ENCODE assay signal across 8 cellular contexts in the genomic region with DNA sequence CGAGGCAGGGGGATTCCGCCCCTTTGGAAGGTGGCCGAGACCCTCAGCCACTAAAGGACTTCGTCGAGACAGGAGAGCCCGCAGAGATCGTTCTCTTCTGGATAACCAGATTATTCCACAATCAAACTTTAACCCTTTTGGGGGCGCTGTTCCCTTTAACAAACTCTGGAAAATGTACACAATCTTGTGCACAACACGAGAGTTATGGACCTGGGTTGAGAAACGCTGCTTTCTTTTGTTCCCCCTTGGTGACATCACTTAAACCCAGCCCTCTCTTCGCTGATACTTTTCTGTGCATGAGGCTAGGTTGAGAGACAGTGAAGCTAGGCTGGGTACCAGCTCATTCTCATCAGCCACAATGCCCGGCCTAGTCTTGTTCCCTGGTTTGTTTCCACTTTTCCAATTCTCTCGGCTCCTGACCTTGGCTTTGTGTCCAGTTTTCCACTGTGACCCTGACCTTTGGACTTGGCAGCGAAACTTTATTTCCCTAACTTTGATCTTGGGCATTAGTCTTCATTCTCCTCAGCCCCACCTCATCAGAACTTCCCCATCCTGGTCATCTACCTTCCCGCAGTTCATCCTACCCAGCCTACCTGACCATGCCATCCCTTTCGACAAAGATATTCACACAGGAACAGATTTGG. TPM values are rescaled to one million over a fixed set of nuclear protein-coding genes. Genes with fewer than 3 reads are reported as not detected.
DNase-seq lines count a peak whose midpoint lies in the region; ATAC-seq and TF ChIP-seq lines count a peak whose summit lies in the region.

No MANE protein-coding gene starts in this region.

- WGBS in stomach, 5 donors, result 15 to 23% (median 18%) methylated on average over 12 to 16 of the region's 16 CpGs

- H3K4me1 Mint-ChIP-seq in activated naive CD4-positive, alpha-beta T cell treated with anti-CD3 and anti-CD28 coated beads, Interleukin-2, amount 10 ng/mL, durations not matched to agents 7 days and 5 days, result peaks cover 47% of the 10 kb centered on the region

- intact Hi-C loops in left lung (cut with DNase I) (no loop called here), stomach (cut with DNase I; ENCODE audit: low total_unique reads) (no loop called here)

- POLR2A ChIA-PET in HEK293T (lab: Yijun Ruan, JAX), result interaction anchor here (2.2 to 2.5 kb wide), 2 partner anchors 9 to 13 kb away, joined by 5 to 11 read pairs; no protein-coding TSS in a partner anchor

- no peaks in the 10 kb centered on the region for H3K9me3 Mint-ChIP-seq in activated naive CD4-positive, alpha-beta T cell treated with anti-CD3 and anti-CD28 coated beads, Interleukin-2, amount 10 ng/mL, durations not matched to agents 7 days and 5 days

- H3K4me1 ChIP-seq in left lung (peaks cover 5 to 41% of the 10 kb centered on the region in 2 donors), stomach (peaks cover 17 to 44% (median 37%) of the 10 kb centered on the region in 4 donors)

- peak; percentile 52 to 56 for TF ChIP-seq CTCF in left lung (IDR thresholded peaks at IDR 0.05)
- TF ChIP-seq CTCF in stomach (IDR thresholded peaks at IDR 0.05), result peak in 4 of 7 experiments; percentile 20 to 39 (median 27)

- peak overlapping the region; percentile 84 for H3K4me3 Mint-ChIP-seq in activated naive CD4-positive, alpha-beta T cell treated with anti-CD3 and anti-CD28 coated beads, Interleukin-2, amount 10 ng/mL, durations not matched to agents 7 days and 5 days

- TF ChIP-seq EP300 in stomach (IDR thresholded peaks at IDR 0.05), result no peak

- 0 out of 2 replicates have a peak, but pooled peaks cover 3% of the 10 kb centered on the region for H3K36me3 ChIP-seq in SK-N-MC (ENCODE audit: insufficient read depth, low read length)
- H3K36me3 ChIP-seq in left lung, result peaks cover 0 to 6% of the 10 kb centered on the region in 2 donors
- H3K36me3 ChIP-seq in stomach, result peaks cover 0 to 14% (median 8%) of the 10 kb centered on the region in 4 donors

- H3K27ac ChIP-seq in SK-N-MC, result peak overlapping the region; percentile 86
- H3K27ac ChIP-seq in left lung, result peak overlapping the region; percentile 96 to 100
- H3K27ac ChIP-seq in stomach, result peak overlapping the region; percentile 92 to 96 (median 95)

- H3K9me3 ChIP-seq in SK-N-MC (ENCODE audit: low read depth, low read length) (no peaks in the 10 kb centered on the region), left lung (no peaks in the 10 kb centered on the region), stomach (no peaks in the 10 kb centered on the region)

- CTCF ChIA-PET in activated naive CD4-positive, alpha-beta T cell treated with anti-CD3 and anti-CD28 coated beads, Interleukin-2, amount 10 ng/mL, durations not matched to agents 7 days and 5 days (lab: Charles Lee), result interaction anchor here (0.8 to 2.9 kb wide), 5 partner anchors 11 to 557 kb away, joined by 3 to 17 read pairs (median 5); no protein-coding TSS in a partner anchor
- CTCF ChIA-PET in HEK293T (lab: Yijun Ruan, JAX), result interaction anchor here (0.6 kb wide), 1 partner anchor 465 kb away, joined by 4 read pairs; no protein-coding TSS in a partner anchor

- TF ChIP-seq POLR2A in stomach (IDR thresholded peaks at IDR 0.05), result no peak

- H3K27me3 ChIP-seq in left lung (no peaks in the 10 kb centered on the region), stomach (no peaks in the 10 kb centered on the region)

- no peak for DNase-seq in activated naive CD4-positive, alpha-beta T cell treated with anti-CD3 and anti-CD28 coated beads, Interleukin-2, amount 10 ng/mL, durations not matched to agents 7 days and 5 days
- no peak for DNase-seq in activated naive CD4-positive, alpha-beta T cell (lab: John Stamatoyannopoulos, UW)
- DNase-seq in HEK293T (ENCODE audit: extremely low spot score) (peak; percentile 72), NCI-H1048 (lab: John Stamatoyannopoulos, UW) (peak; percentile 68), SK-N-MC (ENCODE audit: low read depth, low spot score) (peak; percentile 81), dedifferentiated amniotic fluid mesenchymal stem cell (ENCODE audit: extremely low spot score) (peak; percentile 85), left lung (no peak), stomach (no peak)

- H3K27me3 Mint-ChIP-seq in activated naive CD4-positive, alpha-beta T cell treated with anti-CD3 and anti-CD28 coated beads, Interleukin-2, amount 10 ng/mL, durations not matched to agents 7 days and 5 days, result no peaks in the 10 kb centered on the region

- ATAC-seq in left lung, result peak; percentile 65

- H3K36me3 Mint-ChIP-seq in activated naive CD4-positive, alpha-beta T cell treated with anti-CD3 and anti-CD28 coated beads, Interleukin-2, amount 10 ng/mL, durations not matched to agents 7 days and 5 days, result peaks cover 25% of the 10 kb centered on the region

- H3K9ac ChIP-seq in SK-N-MC (ENCODE audit: insufficient read length), result peak overlapping the region; percentile 86

- H3K4me3 ChIP-seq in SK-N-MC, result peak overlapping the region; percentile 88
- H3K4me3 ChIP-seq in left lung, result peak overlapping the region; percentile 99 to 100
- H3K4me3 ChIP-seq in stomach, result peak overlapping the region; percentile 84 to 100 (median 95)

- peak overlapping the region; percentile 97 for H3K27ac Mint-ChIP-seq in activated naive CD4-positive, alpha-beta T cell treated with anti-CD3 and anti-CD28 coated beads, Interleukin-2, amount 10 ng/mL, durations not matched to agents 7 days and 5 days

TF ChIP-seq in HEK293T, 16 proteins besides CTCF, POLR2A, EP300 and RAD21:
- no peak for TF ChIP-seq FOXK2 (IDR thresholded peaks at IDR 0.05)
- no peak for TF ChIP-seq SUZ12 (IDR thresholded peaks at IDR 0.05)
- TF ChIP-seq TARDBP (IDR thresholded peaks at IDR 0.05), result no peak
- TF ChIP-seq L3MBTL2 (conservative IDR thresholded peaks at IDR 0.05), result no peak; the same call in none of the 2 replicates
- no peak for TF ChIP-seq ELF4 (IDR thresholded peaks at IDR 0.05)
- TF ChIP-seq BHLHE40 (IDR thresholded peaks at IDR 0.05; ENCODE audit: borderline replicate concordance), result no peak
- no peak for TF ChIP-seq FOXM1 (IDR thresholded peaks at IDR 0.05; ENCODE audit: borderline replicate concordance)
- no peak for TF ChIP-seq NFRKB (IDR thresholded peaks at IDR 0.05)
- TF ChIP-seq FOXA1 (IDR thresholded peaks at IDR 0.05), result no peak
- TF ChIP-seq CTBP1 (IDR thresholded peaks at IDR 0.05; ENCODE audit: borderline replicate concordance), result no peak
- TF ChIP-seq, protein P1, sequence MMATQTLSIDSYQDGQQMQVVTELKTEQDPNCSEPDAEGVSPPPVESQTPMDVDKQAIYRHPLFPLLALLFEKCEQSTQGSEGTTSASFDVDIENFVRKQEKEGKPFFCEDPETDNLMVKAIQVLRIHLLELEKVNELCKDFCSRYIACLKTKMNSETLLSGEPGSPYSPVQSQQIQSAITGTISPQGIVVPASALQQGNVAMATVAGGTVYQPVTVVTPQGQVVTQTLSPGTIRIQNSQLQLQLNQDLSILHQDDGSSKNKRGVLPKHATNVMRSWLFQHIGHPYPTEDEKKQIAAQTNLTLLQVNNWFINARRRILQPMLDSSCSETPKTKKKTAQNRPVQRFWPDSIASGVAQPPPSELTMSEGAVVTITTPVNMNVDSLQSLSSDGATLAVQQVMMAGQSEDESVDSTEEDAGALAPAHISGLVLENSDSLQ (IDR thresholded peaks at IDR 0.05), result no peak
- TF ChIP-seq ZNF384 (IDR thresholded peaks at IDR 0.05), result no peak
- TF ChIP-seq SP1 (IDR thresholded peaks at IDR 0.05), result no peak
TF ChIP-seq in HEK293T: peak in this region for 0.

RNA-seq across cellular contexts. Expression of gene ADPGK, which starts 0.8 kb away (rescaled TPM):
- 10 to 100 TPM; 54.8 to 89.6 TPM for total RNA-seq in left lung
- total RNA-seq in stomach, result 100 to 1,000 TPM in 2 of 5 donors, 10 to 100 TPM in 3; 62.9 to 338 (median 97.2) TPM
- polyA plus RNA-seq in stomach, result 10 to 100 TPM; 11.9 to 32.0 (median 18.2) TPM

Comparison
In these comparisons a context has a peak if more than half of its experiments do, and no peak if none do; other contexts are left out.
1. DNase-seq: peak in HEK293T (single experiment), NCI-H1048 (single experiment), SK-N-MC (single experiment) and dedifferentiated amniotic fluid mesenchymal stem cell (single experiment); none in activated naive CD4-positive, alpha-beta T cell treated with anti-CD3 and anti-CD28 coated beads, Interleukin-2, amount 10 ng/mL, durations not matched to agents 7 days and 5 days (single experiment), activated naive CD4-positive, alpha-beta T cell (0 of 4), left lung (0 of 2) and stomach (single experiment).
2. Peak in every context shown above with its lines, with median percentiles within 50 percentile points of each other: H3K27ac ChIP-seq and H3K4me3 ChIP-seq.